ENCODE assay signal across 8 cellular contexts in genomic region chr9:121299467-121300282, GRCh38. TPM values are rescaled to one million over a fixed set of nuclear protein-coding genes. Genes with fewer than 3 reads are reported as not detected.
DNase-seq lines count a peak whose midpoint lies in the region; ATAC-seq and TF ChIP-seq lines count a peak whose summit lies in the region.

No MANE protein-coding gene starts in this region.

- peak overlapping the region; percentile 86 for H2AFZ ChIP-seq in ACC112 (ENCODE audit: low read length, unreplicated experiment)

- peaks cover 9% of the 10 kb centered on the region in 2 donors for H3K4me1 Mint-ChIP-seq in effector memory CD8-positive, alpha-beta T cell (ENCODE audit: low read depth in 2 of 2)

- H3K9ac ChIP-seq in subcutaneous abdominal adipose tissue (ENCODE audit: low read length in 5 of 5): peak overlapping the region; percentile 73 to 98 (median 82)

- peaks cover 14% of the 10 kb centered on the region; the same call in 1 of the 2 replicates for H3K36me3 ChIP-seq in ACC112 (ENCODE audit: insufficient read depth, low read length)
- peaks cover 0 to 26% of the 10 kb centered on the region in 2 donors for H3K36me3 ChIP-seq in lung (ENCODE audit: control insufficient read depth in 2 of 2, insufficient read depth in 2 of 2, low read length in 2 of 2)
- peaks cover 0 to 32% (median 30%) of the 10 kb centered on the region in 5 donors for H3K36me3 ChIP-seq in subcutaneous abdominal adipose tissue (ENCODE audit: control insufficient read depth in 5 of 5, insufficient read depth in 5 of 5, low read length in 5 of 5)

- 1 to 3% methylated on average over 49 to 74 of the region's 74 CpGs for WGBS in lung, 2 donors

- H3K27me3 Mint-ChIP-seq in effector memory CD8-positive, alpha-beta T cell: peaks cover 32 to 38% of the 10 kb centered on the region in 2 donors

- H3K79me2 ChIP-seq in ACC112 (ENCODE audit: control insufficient read depth, insufficient read depth, low read length, unreplicated experiment): peaks cover 10% of the 10 kb centered on the region

- H3K27me3 ChIP-seq in ACC112 (ENCODE audit: insufficient read depth, low read length) (no peaks in the 10 kb centered on the region), lung (ENCODE audit: control insufficient read depth, insufficient read depth) (no peaks in the 10 kb centered on the region), subcutaneous abdominal adipose tissue (ENCODE audit: control insufficient read depth in 5 of 5, insufficient read depth in 4 of 5, low read length in 5 of 5) (no peaks in the 10 kb centered on the region)

- peak overlapping the region; percentile 26 to 65 for H3K4me3 Mint-ChIP-seq in effector memory CD8-positive, alpha-beta T cell

- ATAC-seq in GM19035 (IDR thresholded peaks at IDR 0.05; ENCODE audit: unreplicated experiment) (peak; percentile 54), lung (ENCODE audit: insufficient read depth, low FRiP score) (peak; percentile 36), HG03521 (IDR thresholded peaks at IDR 0.05; ENCODE audit: unreplicated experiment) (no peak)
- ATAC-seq in effector memory CD8-positive, alpha-beta T cell (replicated peaks): peak; percentile 50

- peaks cover 5% of the 10 kb centered on the region for H3K36me3 Mint-ChIP-seq in effector memory CD8-positive, alpha-beta T cell (ENCODE audit: insufficient read depth)

- TF ChIP-seq CTCF in lung (IDR thresholded peaks at IDR 0.05; ENCODE audit: control extremely low read depth, extremely low read depth): no peak

- H3K27ac Mint-ChIP-seq in effector memory CD8-positive, alpha-beta T cell: no peak overlapping the region

- no peaks in the 10 kb centered on the region for H3K9me3 Mint-ChIP-seq in effector memory CD8-positive, alpha-beta T cell

- H3K4me1 ChIP-seq in ACC112 (ENCODE audit: control insufficient read depth, insufficient read depth, low read length, unreplicated experiment): peaks cover 45% of the 10 kb centered on the region
- H3K4me1 ChIP-seq in lung (ENCODE audit: control insufficient read depth in 2 of 2, insufficient read depth in 2 of 2, low read length in 2 of 2): peaks cover 10 to 35% of the 10 kb centered on the region in 2 donors
- H3K4me1 ChIP-seq in subcutaneous abdominal adipose tissue (ENCODE audit: control insufficient read depth in 5 of 5, insufficient read depth in 5 of 5, low read length in 5 of 5): peaks cover 44 to 97% (median 96%) of the 10 kb centered on the region in 5 donors

- H3K27ac ChIP-seq in ACC112 (ENCODE audit: low read depth, low read length) (peak overlapping the region; percentile 46; the same call in 1 of the 2 replicates), lung (ENCODE audit: low read depth in 1 of 2, low read length in 1 of 2) (peak overlapping the region; percentile 81 to 92), subcutaneous abdominal adipose tissue (ENCODE audit: low read depth, low read length) (peak overlapping the region; percentile 98)

- DNase-seq in SW480 (ENCODE audit: low spot score): peak; percentile 36
- DNase-seq in effector memory CD8-positive, alpha-beta T cell: no peak
- DNase-seq in lung (ENCODE audit: low spot score): peak; percentile 55
- no peak for DNase-seq in amniotic stem cell (lab: John Stamatoyannopoulos, UW)

- peak overlapping the region; percentile 81 for H3K4me3 ChIP-seq in ACC112 (ENCODE audit: low read depth, low read length)
- peak overlapping the region; percentile 50 for H3K4me3 ChIP-seq in lung
- H3K4me3 ChIP-seq in subcutaneous abdominal adipose tissue (ENCODE audit: low read depth in 1 of 5, low read length in 5 of 5): peak overlapping the region; percentile 78 to 97 (median 80)

- no peaks in the 10 kb centered on the region for H3K9me3 ChIP-seq in lung (ENCODE audit: control insufficient read depth in 2 of 2, insufficient read depth in 1 of 2, low read length in 1 of 2)
- H3K9me3 ChIP-seq in subcutaneous abdominal adipose tissue (ENCODE audit: control insufficient read depth in 5 of 5, low read length in 5 of 5): no peaks in the 10 kb centered on the region

RNA-seq across cellular contexts. Expression of gene GSN, which starts 31.7 kb away (rescaled TPM):
- total RNA-seq in lung: 100 to 1,000 TPM; 133 to 468 TPM
- 100 to 1,000 TPM; 201 to 265 TPM for polyA plus RNA-seq in lung

Comparison
In these comparisons a context has a peak if more than half of its experiments do, and no peak if none do; other contexts are left out.
1. H3K27ac ChIP-seq: peak in every context shown above with its lines; median percentile 98 in subcutaneous abdominal adipose tissue; 86 in lung; 46 in ACC112.
2. DNase-seq: peak in SW480 (single experiment) and lung (single experiment); none in effector memory CD8-positive, alpha-beta T cell (0 of 3) and amniotic stem cell (single experiment).
3. Peak in every context shown above with its lines, with median percentiles within 50 percentile points of each other: H3K4me3 ChIP-seq.